ENCODE assay signal across 8 cellular contexts in genomic region chr4:93828830-93829530, GRCh38. TPM values are rescaled to one million over a fixed set of nuclear protein-coding genes. Genes with fewer than 3 reads are reported as not detected.
DNase-seq lines count a peak whose midpoint lies in the region; ATAC-seq and TF ChIP-seq lines count a peak whose summit lies in the region.

No MANE protein-coding gene starts in this region.

- DNase-seq in GM23248 = peak; percentile 24
- peak; percentile 51 for DNase-seq in RWPE2 (ENCODE audit: low spot score)
- DNase-seq in cardiac muscle cell (ENCODE audit: low read depth in 1 of 2, low spot score in 1 of 2) = peak in 1 of 2 donors; percentile 52
- DNase-seq in gastrocnemius medialis = no peak
- DNase-seq in KBM-7 = no peak
- DNase-seq in HFFc6 = no peak
- DNase-seq in stimulated activated CD4-positive, alpha-beta T cell treated with anti-CD3 and anti-CD28 coated beads, Interleukin-4, amount 100 ng/mL, for 1 hour = no peak

- H3K27me3 ChIP-seq in GM23248 (replicated peaks; ENCODE audit: insufficient read depth) (peaks cover 82% of the 10 kb centered on the region), RWPE2 (ENCODE audit: insufficient read depth, poor library complexity, severe bottlenecking) (peaks cover 87% of the 10 kb centered on the region), cardiac muscle cell (peaks cover 100% of the 10 kb centered on the region), gastrocnemius medialis (peaks cover 82 to 90% (median 87%) of the 10 kb centered on the region in 3 donors)

- H3K4me2 ChIP-seq in GM23248 (ENCODE audit: unreplicated experiment) = peak overlapping the region; percentile 48

- H3K4me1 ChIP-seq in GM23248 (ENCODE audit: insufficient read depth) (no peaks in the 10 kb centered on the region), RWPE2 (ENCODE audit: insufficient read depth, poor library complexity, severe bottlenecking) (no peaks in the 10 kb centered on the region), cardiac muscle cell (ENCODE audit: low read depth) (peaks cover 13% of the 10 kb centered on the region), gastrocnemius medialis (peaks cover 11 to 22% of the 10 kb centered on the region in 2 donors)

- intact Hi-C loops in gastrocnemius medialis (cut with DNase I; ENCODE audit: low total_unique reads) = no loop called here

- no peaks in the 10 kb centered on the region; the same call in 1 of the 2 replicates for H3K9me3 Mint-ChIP-seq in HFFc6

- no peak overlapping the region for H3K4me3 Mint-ChIP-seq in HFFc6

- in situ Hi-C loops in GM23248 (cut with MboI) = no loop called here
- in situ Hi-C loops in gastrocnemius medialis (cut with MboI; ENCODE audit: low sequenced_read_pairs in 4 of 4) = no loop called here
- in situ Hi-C loops in KBM-7 (cut with MboI; ENCODE audit: low pct_unique_long_range_greater_than_20kb, low sequenced_read_pairs) = no loop called here

- H3K27ac Mint-ChIP-seq in HFFc6 = no peak overlapping the region

- ATAC-seq in RWPE2 (ENCODE audit: low read depth) (peak; percentile 50), gastrocnemius medialis (no peak), HG03439 (IDR thresholded peaks at IDR 0.05; ENCODE audit: unreplicated experiment) (no peak)

- H4K20me1 ChIP-seq in GM23248 (ENCODE audit: insufficient read depth) = no peaks in the 10 kb centered on the region

- no peaks in the 10 kb centered on the region for H3K36me3 Mint-ChIP-seq in HFFc6 (ENCODE audit: low read depth)

- no peak for TF ChIP-seq POLR2A in gastrocnemius medialis (IDR thresholded peaks at IDR 0.05)

- H3K36me3 ChIP-seq in GM23248 (ENCODE audit: low read depth) (no peaks in the 10 kb centered on the region), RWPE2 (ENCODE audit: low read depth) (no peaks in the 10 kb centered on the region), cardiac muscle cell (no peaks in the 10 kb centered on the region), gastrocnemius medialis (no peaks in the 10 kb centered on the region)

- H3K9me3 ChIP-seq in GM23248 (ENCODE audit: low read depth) (no peaks in the 10 kb centered on the region), RWPE2 (ENCODE audit: severe bottlenecking) (no peaks in the 10 kb centered on the region), cardiac muscle cell (ENCODE audit: low read depth) (no peaks in the 10 kb centered on the region), gastrocnemius medialis (no peaks in the 10 kb centered on the region)

- H3K9ac ChIP-seq in GM23248 = no peak overlapping the region

- WGBS in GM23248 (ENCODE audit: low coverage in 1 of 2, low lambda C conversion rate in 2 of 2, missing lambda C conversion rate in 2 of 2), 2 experiments = 2% methylated on average over 46 to 49 of the region's 49 CpGs

- no peaks in the 10 kb centered on the region for H3K79me2 ChIP-seq in GM23248 (ENCODE audit: insufficient read depth)

- no peaks in the 10 kb centered on the region for H3F3A ChIP-seq in GM23248 (ENCODE audit: insufficient read depth)

- no peaks in the 10 kb centered on the region for H3K4me1 Mint-ChIP-seq in HFFc6 (ENCODE audit: low read depth)

- H3K27ac ChIP-seq in GM23248 = no peak overlapping the region
- H3K27ac ChIP-seq in RWPE2 (ENCODE audit: poor library complexity, severe bottlenecking) = no peak overlapping the region
- H3K27ac ChIP-seq in cardiac muscle cell = no peak overlapping the region
- no peak overlapping the region for H3K27ac ChIP-seq in gastrocnemius medialis

- H2AFZ ChIP-seq in GM23248 = peak overlapping the region; percentile 56; the same call in 1 of the 2 replicates

- H3K4me3 ChIP-seq in GM23248 = peak overlapping the region; percentile 35; the same call in 1 of the 2 replicates
- peak overlapping the region; percentile 7 for H3K4me3 ChIP-seq in RWPE2 (ENCODE audit: severe bottlenecking)
- peak overlapping the region; percentile 37 for H3K4me3 ChIP-seq in cardiac muscle cell
- H3K4me3 ChIP-seq in gastrocnemius medialis = peak overlapping the region; percentile 30 to 55 (median 42)

- peaks cover 26% of the 10 kb centered on the region for H3K27me3 Mint-ChIP-seq in HFFc6 (ENCODE audit: insufficient read depth)

- H3K9me2 ChIP-seq in GM23248 (ENCODE audit: insufficient read depth) = no peaks in the 10 kb centered on the region

- TF ChIP-seq CTCF in RWPE2 (IDR thresholded peaks at IDR 0.05; ENCODE audit: poor library complexity, severe bottlenecking) (no peak), cardiac muscle cell (IDR thresholded peaks at IDR 0.05; ENCODE audit: low read depth, low read length) (no peak), gastrocnemius medialis (IDR thresholded peaks at IDR 0.05 in 4 of 5, conservative IDR thresholded peaks at IDR 0.05 in 1 of 5) (no peak), HFFc6 (IDR thresholded peaks at IDR 0.05) (no peak)

RNA-seq across cellular contexts. Expression of gene ATOH1, which starts 0.4 kb away (rescaled TPM):
- not detected in 2 replicates for total RNA-seq in GM23248 (2014; rRNA removed; shearing (Covaris generic))
- polyA plus RNA-seq in GM23248 (2016; fragmentation: Nextera tagmentation; extraction: Ambion mirVana) (not detected in 2 replicates), cardiac muscle cell (not detected in 2 replicates)
- total RNA-seq in cardiac muscle cell (0.14 TPM in 1 of 2 replicates, not detected in the other), gastrocnemius medialis (under 1 TPM in 1 of 4 donors, not detected in 3; 0.19 TPM)
- total RNA-seq in HFFc6 (2021; fragmentation: NEBNext Ultra II Directional; extraction: Animal tissue kit (Norgen Biotek cat#: 25700)) = not detected

Comparison
In these comparisons a context has a peak if more than half of its experiments do, and no peak if none do; other contexts are left out.
1. DNase-seq: peak in GM23248 (single experiment) and RWPE2 (single experiment); none in gastrocnemius medialis (0 of 2), KBM-7 (single experiment), HFFc6 (single experiment) and stimulated activated CD4-positive, alpha-beta T cell treated with anti-CD3 and anti-CD28 coated beads, Interleukin-4, amount 100 ng/mL, for 1 hour (single experiment).
2. Peak in every context shown above with its lines, with median percentiles within 50 percentile points of each other: H3K4me3 ChIP-seq.